8 cellular contexts compared by ENCODE assay signal in the genomic region with DNA sequence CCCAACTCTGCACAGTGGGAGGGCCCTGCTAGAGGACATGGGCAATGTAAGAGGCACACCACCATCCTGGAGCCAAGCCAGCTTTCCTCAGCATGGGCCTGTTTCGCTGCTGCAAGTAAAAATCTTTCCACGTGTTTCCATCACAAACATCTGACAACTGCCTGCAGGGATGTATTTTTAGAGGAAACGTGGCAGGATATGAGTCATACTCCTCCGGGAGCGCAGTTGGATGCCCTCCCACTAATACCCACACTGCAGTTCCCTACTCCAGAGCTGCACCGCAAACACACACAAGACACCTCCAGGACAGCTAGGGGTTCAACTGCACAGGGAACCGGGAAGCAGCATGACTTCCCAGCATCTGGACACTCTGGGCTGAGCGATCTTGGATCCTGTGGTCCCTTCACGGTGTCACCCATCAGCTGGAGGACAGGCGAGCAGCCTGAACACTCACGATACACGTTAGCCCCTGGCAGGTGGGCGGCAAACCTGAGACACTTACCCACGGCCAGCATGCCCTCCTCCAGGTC. TPM values are rescaled to one million over a fixed set of nuclear protein-coding genes. Genes with fewer than 3 reads are reported as not detected.
DNase-seq lines count a peak whose midpoint lies in the region; ATAC-seq lines count a peak whose summit lies in the region.

No MANE protein-coding gene starts in this region.

- no peak overlapping the region for H3K4me3 ChIP-seq in CD4-positive, CD25-positive, alpha-beta regulatory T cell (ENCODE audit: low read depth, low read length)

- H3K36me3 ChIP-seq in CD4-positive, CD25-positive, alpha-beta regulatory T cell (ENCODE audit: control insufficient read depth, insufficient read depth, low read length) = peaks cover 98% of the 10 kb centered on the region

- no peak for DNase-seq in CD4-positive, CD25-positive, alpha-beta regulatory T cell
- DNase-seq in MV-4-11 (lab: John Stamatoyannopoulos, UW) = peak; percentile 93
- DNase-seq in hepatic stellate cell (ENCODE audit: low spot score) = peak; percentile 88
- DNase-seq in smooth muscle cell of the brain vasculature (ENCODE audit: low read depth, low spot score) = peak; percentile 99
- no peak for DNase-seq in NCI-H82 (lab: John Stamatoyannopoulos, UW)
- DNase-seq in NCI-H1436 treated with DMSO at 0.1 percent for 48 hours (lab: John Stamatoyannopoulos, UW) = no peak
- no peak for DNase-seq in midbrain (lab: John Stamatoyannopoulos, UW)

- H3K27me3 Mint-ChIP-seq in CD4-positive, CD25-positive, alpha-beta regulatory T cell = no peaks in the 10 kb centered on the region

- H3K4me1 ChIP-seq in CD4-positive, CD25-positive, alpha-beta regulatory T cell (ENCODE audit: control insufficient read depth, insufficient read depth, low read length, poor library complexity, severe bottlenecking) = no peaks in the 10 kb centered on the region

- no peak for ATAC-seq in CD4-positive, CD25-positive, alpha-beta regulatory T cell (ENCODE audit: low read depth in 2 of 2)

- H3K9me3 ChIP-seq in CD4-positive, CD25-positive, alpha-beta regulatory T cell (ENCODE audit: control insufficient read depth in 2 of 2, low read length in 2 of 2) = no peaks in the 10 kb centered on the region

- H3K4me1 Mint-ChIP-seq in CD4-positive, CD25-positive, alpha-beta regulatory T cell = peaks cover 0 to 10% (median 4%) of the 10 kb centered on the region in 4 donors

- H3K36me3 Mint-ChIP-seq in CD4-positive, CD25-positive, alpha-beta regulatory T cell = peaks cover 85% of the 10 kb centered on the region

- H3K27ac Mint-ChIP-seq in CD4-positive, CD25-positive, alpha-beta regulatory T cell = peak overlapping the region; percentile 26 to 31 (median 29)

- no peaks in the 10 kb centered on the region for H3K9me3 Mint-ChIP-seq in CD4-positive, CD25-positive, alpha-beta regulatory T cell

- H3K27ac ChIP-seq in CD4-positive, CD25-positive, alpha-beta regulatory T cell (ENCODE audit: insufficient read depth, low read length, poor library complexity, severe bottlenecking) = no peak overlapping the region
- peak overlapping the region; percentile 87 for H3K27ac ChIP-seq in angular gyrus (ENCODE audit: low read depth, low read length)

- no peaks in the 10 kb centered on the region for H3K27me3 ChIP-seq in CD4-positive, CD25-positive, alpha-beta regulatory T cell (ENCODE audit: control insufficient read depth, insufficient read depth, low read length)

- no peak overlapping the region for H3K4me3 Mint-ChIP-seq in CD4-positive, CD25-positive, alpha-beta regulatory T cell

RNA-seq across cellular contexts. Expression of gene PLAC9, which starts 26.1 kb away (rescaled TPM):
- not detected for total RNA-seq in CD4-positive, CD25-positive, alpha-beta regulatory T cell
- 1 to 10 TPM in 1 of 4 donors, under 1 TPM in 1, not detected in 2; 0.33 to 1.1 TPM for polyA plus RNA-seq in CD4-positive, CD25-positive, alpha-beta regulatory T cell

RNA-seq across cellular contexts. Expression of gene ANXA11, which starts 46.7 kb away (rescaled TPM):
- 252 TPM for total RNA-seq in CD4-positive, CD25-positive, alpha-beta regulatory T cell
- 100 to 1,000 TPM; 253 to 316 (median 283) TPM for polyA plus RNA-seq in CD4-positive, CD25-positive, alpha-beta regulatory T cell

Comparison
In these comparisons a context has a peak if more than half of its experiments do, and no peak if none do; other contexts are left out.
1. DNase-seq: peak in MV-4-11 (single experiment), hepatic stellate cell (single experiment) and smooth muscle cell of the brain vasculature (single experiment); none in CD4-positive, CD25-positive, alpha-beta regulatory T cell (0 of 3), NCI-H82 (single experiment), NCI-H1436 treated with DMSO at 0.1 percent for 48 hours (single experiment) and midbrain (single experiment).